Comparison of ENCODE assay signal across 38 cellular contexts in the genomic region with DNA sequence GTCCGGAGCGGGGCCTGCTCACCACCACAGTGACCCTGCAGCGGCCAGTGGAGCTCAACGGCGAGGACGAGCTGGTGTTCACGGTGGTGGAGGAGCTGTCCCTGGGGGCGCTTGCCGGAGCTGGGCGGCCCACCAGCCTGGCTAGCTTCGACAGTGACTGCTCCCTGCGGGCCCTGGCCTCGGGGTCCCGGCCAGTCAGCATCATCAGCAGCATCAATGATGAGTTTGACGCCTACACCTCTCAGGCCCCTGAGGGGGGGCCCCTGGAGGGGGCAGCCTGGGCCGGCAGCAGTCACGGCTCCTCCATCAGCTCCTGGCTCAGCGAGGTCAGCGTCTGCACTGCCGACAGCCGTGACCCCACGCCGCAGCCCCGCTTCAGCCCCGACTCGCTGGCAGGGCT.
"Had no signal": no experiment of that assay in that cellular context is flagged by ENCODE, and none has a peak within 500 bp of the region (broad histone marks: within the 10 kb centered on the region; RNA-seq: fewer than 3 reads in every experiment).

No MANE protein-coding gene starts in this region.

- H3K4me1 Mint-ChIP-seq: activated naive CD4-positive, alpha-beta T cell treated with anti-CD3 and anti-CD28 coated beads, Interleukin-2, amount 10 ng/mL, durations not matched to agents 7 days and 5 days; activated naive CD4-positive, alpha-beta T cell treated with anti-CD3 and anti-CD28 coated beads, Interleukin-2, amount 50 U/mL, for 24 hours; activated naive CD8-positive, alpha-beta T cell treated with anti-CD3 and anti-CD28 coated beads for 36 hours; activated naive CD8-positive, alpha-beta T cell treated with anti-CD3 and anti-CD28 coated beads, Interleukin-2, amount 10 ng/mL, durations not matched to agents 7 days and 5 days; activated naive CD8-positive, alpha-beta T cell treated with anti-CD3 and anti-CD28 coated beads, Interleukin-2, amount 50 U/mL, for 24 hours; activated T-helper 17 cell treated with anti-CD3 and anti-CD28 coated beads, Interleukin-2, amount 50 U/mL, for 72 hours; central memory CD8-positive, alpha-beta T cell had no signal

- H3K4me3 Mint-ChIP-seq: activated naive CD4-positive, alpha-beta T cell treated with anti-CD3 and anti-CD28 coated beads for 36 hours; activated naive CD4-positive, alpha-beta T cell treated with anti-CD3 and anti-CD28 coated beads, Interleukin-2, amount 10 ng/mL, durations not matched to agents 7 days and 5 days; activated naive CD4-positive, alpha-beta T cell treated with anti-CD3 and anti-CD28 coated beads, Interleukin-2, amount 50 U/mL, for 24 hours; activated naive CD8-positive, alpha-beta T cell; activated naive CD8-positive, alpha-beta T cell treated with anti-CD3 and anti-CD28 coated beads for 36 hours; activated naive CD8-positive, alpha-beta T cell treated with anti-CD3 and anti-CD28 coated beads, Interleukin-2, amount 10 ng/mL, durations not matched to agents 7 days and 5 days; activated naive CD8-positive, alpha-beta T cell treated with anti-CD3 and anti-CD28 coated beads, Interleukin-2, amount 50 U/mL, for 24 hours; activated T-cell treated with anti-CD3 and anti-CD28 coated beads, Interleukin-2, amount 50 U/mL, for 24 hours; activated T-cell treated with anti-CD3 and anti-CD28 coated beads, Interleukin-2, amount 50 U/mL, for 4 hours; activated T-cell treated with anti-CD3 and anti-CD28 coated beads, Interleukin-2, amount 50 U/mL, for 72 hours; activated T-helper 1 cell treated with anti-CD3 and anti-CD28 coated beads, Interleukin-12 subunit alpha, Interleukin-12 subunit beta, Interleukin-2, Interleukin-4 antibody, amounts not matched to agents 30 ng/mL and 10 ng/mL and 1 ng/mL, durations not matched to agents 14 hours and 24 hours and 36 hours; activated T-helper 17 cell treated with anti-CD3 and anti-CD28 coated beads, Interleukin-2, amount 50 U/mL, for 72 hours; brain; central memory CD8-positive, alpha-beta T cell had no signal

- H3K27me3 Mint-ChIP-seq: activated naive CD4-positive, alpha-beta T cell treated with anti-CD3 and anti-CD28 coated beads, Interleukin-2, amount 10 ng/mL, durations not matched to agents 7 days and 5 days; activated naive CD4-positive, alpha-beta T cell treated with anti-CD3 and anti-CD28 coated beads, Interleukin-2, amount 50 U/mL, for 24 hours; activated naive CD8-positive, alpha-beta T cell; activated naive CD8-positive, alpha-beta T cell treated with anti-CD3 and anti-CD28 coated beads for 36 hours; activated naive CD8-positive, alpha-beta T cell treated with anti-CD3 and anti-CD28 coated beads, Interleukin-2, amount 10 ng/mL, durations not matched to agents 7 days and 5 days; activated naive CD8-positive, alpha-beta T cell treated with anti-CD3 and anti-CD28 coated beads, Interleukin-2, amount 50 U/mL, for 24 hours; activated T-cell treated with anti-CD3 and anti-CD28 coated beads, Interleukin-2, amount 50 U/mL, for 24 hours; activated T-helper 17 cell treated with anti-CD3 and anti-CD28 coated beads, Interleukin-2, amount 50 U/mL, for 72 hours; brain had no signal

- H3K4me3 ChIP-seq: adrenal gland, ascending aorta, body of pancreas, breast epithelium, cardiac muscle cell had no signal

- DNase-seq: activated effector memory CD4-positive, alpha-beta T cell treated with anti-CD3 and anti-CD28 coated beads, Interleukin-2, amount 50 U/mL, for 16 hours; activated effector memory CD4-positive, alpha-beta T cell treated with Interleukin-2 at 50 U/mL for 16 hours; activated gamma-delta T cell; activated gamma-delta T cell treated with Interleukin-2 at 50 U/mL for 16 hours; activated naive CD4-positive, alpha-beta T cell; activated naive CD4-positive, alpha-beta T cell treated with anti-CD3 and anti-CD28 coated beads for 36 hours; activated naive CD4-positive, alpha-beta T cell treated with anti-CD3 and anti-CD28 coated beads, Interleukin-2, amount 10 ng/mL, durations not matched to agents 7 days and 5 days; activated naive CD4-positive, alpha-beta T cell treated with anti-CD3 and anti-CD28 coated beads, Interleukin-2, amount 50 U/mL, for 16 hours; activated naive CD4-positive, alpha-beta T cell treated with Interleukin-2 at 50 U/mL for 16 hours; activated naive CD8-positive, alpha-beta T cell treated with anti-CD3 and anti-CD28 coated beads for 36 hours; activated naive CD8-positive, alpha-beta T cell treated with anti-CD3 and anti-CD28 coated beads, Interleukin-2, amount 10 ng/mL, durations not matched to agents 7 days and 5 days; activated naive CD8-positive, alpha-beta T cell treated with anti-CD3 and anti-CD28 coated beads, Interleukin-2, amount 50 U/mL, for 24 hours; activated T-cell treated with anti-CD3 and anti-CD28 coated beads, Interleukin-2, amount 50 U/mL, for 1 hour; activated T-cell treated with anti-CD3 and anti-CD28 coated beads, Interleukin-2, amount 50 U/mL, for 24 hours; activated T-cell treated with anti-CD3 and anti-CD28 coated beads, Interleukin-2, amount 50 U/mL, for 4 hours; activated T-cell treated with anti-CD3 and anti-CD28 coated beads, Interleukin-2, amount 50 U/mL, for 48 hours; activated T-cell treated with anti-CD3 and anti-CD28 coated beads, Interleukin-2, amount 50 U/mL, for 72 hours; adrenal gland; amniotic stem cell; amygdala; anterior cingulate cortex; aorta; body of pancreas; brain microvascular endothelial cell; caudate nucleus; central memory CD4-positive, alpha-beta T cell; cerebellar nuclear complex had no signal

- H3K27ac Mint-ChIP-seq: activated naive CD4-positive, alpha-beta T cell treated with anti-CD3 and anti-CD28 coated beads for 36 hours; activated naive CD4-positive, alpha-beta T cell treated with anti-CD3 and anti-CD28 coated beads, Interleukin-2, amount 10 ng/mL, durations not matched to agents 7 days and 5 days; activated naive CD4-positive, alpha-beta T cell treated with anti-CD3 and anti-CD28 coated beads, Interleukin-2, amount 50 U/mL, for 24 hours; activated naive CD4-positive, alpha-beta T cell treated with anti-CD3 and anti-CD28 coated beads, Interleukin-2, amount 50 U/mL, for 72 hours; activated naive CD8-positive, alpha-beta T cell; activated naive CD8-positive, alpha-beta T cell treated with anti-CD3 and anti-CD28 coated beads for 36 hours; activated naive CD8-positive, alpha-beta T cell treated with anti-CD3 and anti-CD28 coated beads, Interleukin-2, amount 10 ng/mL, durations not matched to agents 7 days and 5 days; activated naive CD8-positive, alpha-beta T cell treated with anti-CD3 and anti-CD28 coated beads, Interleukin-2, amount 50 U/mL, for 24 hours; activated T-cell treated with anti-CD3 and anti-CD28 coated beads, Interleukin-2, amount 50 U/mL, for 24 hours; activated T-cell treated with anti-CD3 and anti-CD28 coated beads, Interleukin-2, amount 50 U/mL, for 72 hours; activated T-helper 1 cell treated with anti-CD3 and anti-CD28 coated beads, Interleukin-12 subunit alpha, Interleukin-12 subunit beta, Interleukin-2, Interleukin-4 antibody, amounts not matched to agents 30 ng/mL and 10 ng/mL and 1 ng/mL, durations not matched to agents 14 hours and 24 hours and 36 hours; activated T-helper 17 cell treated with anti-CD3 and anti-CD28 coated beads, Interleukin-2, amount 50 U/mL, for 72 hours; activated T-helper 2 cell treated with anti-CD3 and anti-CD28 coated beads, Interferon-gamma antibody, Interleukin-2, Interleukin-4, amounts not matched to agents 10 μg/mL and 5 μg/mL and 100 μg/mL, durations not matched to agents 14 hours and 24 hours and 36 hours; brain had no signal

- H3K27ac ChIP-seq: adrenal gland, ascending aorta, body of pancreas, brain microvascular endothelial cell, breast epithelium, cardiac muscle cell had no signal

- H3K9me3 Mint-ChIP-seq: activated naive CD4-positive, alpha-beta T cell treated with anti-CD3 and anti-CD28 coated beads for 36 hours; activated naive CD4-positive, alpha-beta T cell treated with anti-CD3 and anti-CD28 coated beads, Interleukin-2, amount 10 ng/mL, durations not matched to agents 7 days and 5 days; activated naive CD4-positive, alpha-beta T cell treated with anti-CD3 and anti-CD28 coated beads, Interleukin-2, amount 50 U/mL, for 24 hours; activated naive CD4-positive, alpha-beta T cell treated with anti-CD3 and anti-CD28 coated beads, Interleukin-2, amount 50 U/mL, for 72 hours; activated naive CD8-positive, alpha-beta T cell treated with anti-CD3 and anti-CD28 coated beads for 36 hours; activated naive CD8-positive, alpha-beta T cell treated with anti-CD3 and anti-CD28 coated beads, Interleukin-2, amount 10 ng/mL, durations not matched to agents 7 days and 5 days; activated naive CD8-positive, alpha-beta T cell treated with anti-CD3 and anti-CD28 coated beads, Interleukin-2, amount 50 U/mL, for 24 hours; activated T-cell treated with anti-CD3 and anti-CD28 coated beads, Interleukin-2, amount 50 U/mL, for 24 hours; activated T-cell treated with anti-CD3 and anti-CD28 coated beads, Interleukin-2, amount 50 U/mL, for 4 hours; activated T-cell treated with anti-CD3 and anti-CD28 coated beads, Interleukin-2, amount 50 U/mL, for 72 hours; activated T-helper 1 cell treated with anti-CD3 and anti-CD28 coated beads, Interleukin-12 subunit alpha, Interleukin-12 subunit beta, Interleukin-2, Interleukin-4 antibody, amounts not matched to agents 30 ng/mL and 10 ng/mL and 1 ng/mL, durations not matched to agents 14 hours and 24 hours and 36 hours; activated T-helper 17 cell treated with anti-CD3 and anti-CD28 coated beads, Interleukin-2, amount 50 U/mL, for 72 hours; activated T-helper 2 cell treated with anti-CD3 and anti-CD28 coated beads, Interferon-gamma antibody, Interleukin-2, Interleukin-4, amounts not matched to agents 10 μg/mL and 5 μg/mL and 100 μg/mL, durations not matched to agents 14 hours and 24 hours and 36 hours; brain; central memory CD8-positive, alpha-beta T cell had no signal

- H3K9me3 ChIP-seq: adrenal gland, ascending aorta, body of pancreas, breast epithelium had no signal

- H3K4me1 ChIP-seq: adrenal gland, ascending aorta, breast epithelium had no signal

- ATAC-seq: activated naive CD4-positive, alpha-beta T cell treated with anti-CD3 and anti-CD28 coated beads, Interleukin-2, amount 50 U/mL, for 72 hours; activated naive CD8-positive, alpha-beta T cell treated with anti-CD3 and anti-CD28 coated beads, Interleukin-2, amount 50 U/mL, for 24 hours; activated T-cell treated with anti-CD3 and anti-CD28 coated beads, Interleukin-2, amount 50 U/mL, for 4 hours; activated T-cell treated with anti-CD3 and anti-CD28 coated beads, Interleukin-2, amount 50 U/mL, for 72 hours; activated T-helper 17 cell treated with anti-CD3 and anti-CD28 coated beads, Interleukin-2, amount 50 U/mL, for 72 hours; body of pancreas had no signal

- H3K36me3 Mint-ChIP-seq: activated naive CD4-positive, alpha-beta T cell treated with anti-CD3 and anti-CD28 coated beads, Interleukin-2, amount 10 ng/mL, durations not matched to agents 7 days and 5 days; activated naive CD4-positive, alpha-beta T cell treated with anti-CD3 and anti-CD28 coated beads, Interleukin-2, amount 50 U/mL, for 24 hours; activated naive CD4-positive, alpha-beta T cell treated with anti-CD3 and anti-CD28 coated beads, Interleukin-2, amount 50 U/mL, for 72 hours; activated naive CD8-positive, alpha-beta T cell; activated naive CD8-positive, alpha-beta T cell treated with anti-CD3 and anti-CD28 coated beads for 36 hours; activated naive CD8-positive, alpha-beta T cell treated with anti-CD3 and anti-CD28 coated beads, Interleukin-2, amount 10 ng/mL, durations not matched to agents 7 days and 5 days; brain had no signal

- H3K27me3 ChIP-seq: adrenal gland, ascending aorta, body of pancreas, brain microvascular endothelial cell, cardiac muscle cell had no signal

- H3K36me3 ChIP-seq: ascending aorta, brain microvascular endothelial cell, breast epithelium had no signal
